8 cellular contexts compared by ENCODE assay signal in genomic region chr4:122151982-122152698, GRCh38. TPM values are rescaled to one million over a fixed set of nuclear protein-coding genes. Genes with fewer than 3 reads are reported as not detected.
A peak's percentile ranks its signal among the peaks of the same experiment; 100 is the strongest.
DNase-seq lines count a peak whose midpoint lies in the region; ATAC-seq and TF ChIP-seq lines count a peak whose summit lies in the region.

TSS of gene BLTP1 (plus strand) at chr4:122152331. CDS start at chr4:122170648, 18,317 bp downstream.

- no peak for TF ChIP-seq CTCF in OCI-LY7 (conservative IDR thresholded peaks at IDR 0.05; ENCODE audit: low read length)
- no peak for TF ChIP-seq CTCF in epithelial cell of proximal tubule (conservative IDR thresholded peaks at IDR 0.05; ENCODE audit: low read depth, low read length)

- H3K4me2 ChIP-seq in OCI-LY7 (ENCODE audit: low read length) = peak within 1 kb of the TSS; percentile 89

- DNase-seq in D341Med (ENCODE audit: low spot score) (peak; percentile 98), OCI-LY7 (ENCODE audit: low spot score) (peak; percentile 88), activated T-cell treated with anti-CD3 and anti-CD28 coated beads for 48 hours (ENCODE audit: low read depth) (peak; percentile 83), epithelial cell of proximal tubule (ENCODE audit: low read depth) (no peak), mucosa of gallbladder (ENCODE audit: low spot score) (peak; percentile 90)
- DNase-seq in stimulated activated CD8-positive, alpha-beta memory T cell treated with anti-CD3 and anti-CD28 coated beads, Interleukin-4, amount 100 ng/mL, for 4 hours (ENCODE audit: low read depth in 2 of 2, low spot score in 1 of 2) = peak; percentile 71 to 75

- peak; percentile 94 for ATAC-seq in GM21390 (IDR thresholded peaks at IDR 0.05; ENCODE audit: unreplicated experiment)

- peak within 1 kb of the TSS; percentile 69 for H3K9ac ChIP-seq in HUES48 (ENCODE audit: low read depth, low read length)

- CTCF ChIA-PET in OCI-LY7 (lab: Charles Lee; ENCODE audit: unreplicated experiment) = no interaction called here

- POLR2A ChIA-PET in OCI-LY7 (lab: Charles Lee) = interaction anchor here (0.6 to 1.4 kb wide), 2 partner anchors 10 to 60 kb away, joined by 4 to 5 read pairs; no protein-coding TSS in a partner anchor

- H3K4me1 ChIP-seq in HUES48 (ENCODE audit: control insufficient read depth, insufficient read depth, low read length) (peaks cover 5% of the 10 kb centered on the region; the same call in 1 of the 2 replicates), OCI-LY7 (ENCODE audit: insufficient read depth, low read length, poor library complexity, severe bottlenecking) (peaks cover 21% of the 10 kb centered on the region)

- no TSS peak for BruUV-seq in OCI-LY7 (replicated peaks; lab: Mats Ljungman, UMichigan)

- peak within 1 kb of the TSS; percentile 96 for H2AFZ ChIP-seq in OCI-LY7 (ENCODE audit: low read length)

- intact Hi-C loops in OCI-LY7 (cut with micrococcal nuclease; ENCODE audit: unreplicated experiment) = loop anchor here (2.0 to 5.0 kb wide), 2 partner anchors 330 to 771 kb away; partner anchors contain the start of genes CCNA2 and NUDT6

- H3K27me3 ChIP-seq in HUES48 (ENCODE audit: control insufficient read depth, insufficient read depth, low read length) = no peaks in the 10 kb centered on the region

- peak within 1 kb of the TSS; percentile 89 for H3K4me3 ChIP-seq in HUES48 (ENCODE audit: low read depth, low read length)
- H3K4me3 ChIP-seq in OCI-LY7 (ENCODE audit: low read depth, low read length, poor library complexity, severe bottlenecking) = peak within 1 kb of the TSS; percentile 95
- peak within 1 kb of the TSS; percentile 98 for H3K4me3 ChIP-seq in epithelial cell of proximal tubule (ENCODE audit: low read depth, low read length)

- H4K20me1 ChIP-seq in OCI-LY7 (ENCODE audit: insufficient read depth, low read length) = no peaks in the 10 kb centered on the region

- H3K9me3 ChIP-seq in HUES48 (ENCODE audit: control insufficient read depth, insufficient read depth, low read length) (no peaks in the 10 kb centered on the region), OCI-LY7 (ENCODE audit: low read length) (no peaks in the 10 kb centered on the region)

- peaks cover 12% of the 10 kb centered on the region for H3K79me2 ChIP-seq in OCI-LY7 (ENCODE audit: insufficient read depth, low read depth, low read length)

- peak within 1 kb of the TSS; percentile 83 for H3K27ac ChIP-seq in HUES48 (ENCODE audit: low read depth, low read length)
- peak within 1 kb of the TSS; percentile 49 for H3K27ac ChIP-seq in OCI-LY7 (ENCODE audit: low read depth, low read length, poor library complexity, severe bottlenecking)

- H3K36me3 ChIP-seq in HUES48 (ENCODE audit: control insufficient read depth, insufficient read depth, low read length) = peaks cover 23% of the 10 kb centered on the region
- peaks cover 18% of the 10 kb centered on the region; the same call in 1 of the 2 replicates for H3K36me3 ChIP-seq in OCI-LY7 (ENCODE audit: insufficient read depth, low read length)

- no peaks in the 10 kb centered on the region for H3K9me2 ChIP-seq in OCI-LY7 (ENCODE audit: insufficient read depth, low read length)

RNA-seq across cellular contexts. Expression of gene BLTP1, which starts in this region (rescaled TPM):
- 40.3 and 41.6 TPM in 2 replicates for total RNA-seq in OCI-LY7 (2014; rRNA removed; shearing (Covaris generic))
- total RNA-seq in OCI-LY7 (2022) = 32.3 and 40.4 TPM in 2 replicates
- 15.5 and 20.9 TPM in 2 replicates for total RNA-seq in epithelial cell of proximal tubule
- total RNA-seq in mucosa of gallbladder = 71.4 TPM
